13 cellular contexts compared by ENCODE assay signal in genomic region chr4:26238426-26238781, GRCh38.
DNase-seq lines count a peak whose midpoint lies in the region; ATAC-seq, FAIRE-seq and TF ChIP-seq lines count a peak whose summit lies in the region.
"Had no signal": no experiment of that assay in that cellular context is flagged by ENCODE, and none has a peak within 500 bp of the region (broad histone marks: within the 10 kb centered on the region; RNA-seq: fewer than 3 reads in every experiment).

No MANE protein-coding gene starts in this region.

- no peaks in the 10 kb centered on the region for H3K9me3 ChIP-seq in keratinocyte (ENCODE audit: control insufficient read depth, low read depth, low read length)
- H3K9me3 ChIP-seq in small intestine (ENCODE audit: control insufficient read depth, low read depth), result no peaks in the 10 kb centered on the region
- no peaks in the 10 kb centered on the region for H3K9me3 ChIP-seq in MG63
- H3K9me3 ChIP-seq: ovary had no signal

- no peaks in the 10 kb centered on the region for H3K36me3 ChIP-seq in keratinocyte (ENCODE audit: control insufficient read depth in 2 of 2, extremely low read depth in 1 of 2, insufficient read depth in 2 of 2, low read length in 2 of 2)
- H3K36me3 ChIP-seq in small intestine (ENCODE audit: control insufficient read depth in 2 of 2, insufficient read depth in 2 of 2, low read length in 2 of 2), result no peaks in the 10 kb centered on the region
- no peaks in the 10 kb centered on the region for H3K36me3 ChIP-seq in MG63
- H3K36me3 ChIP-seq: ovary had no signal

- no peaks in the 10 kb centered on the region for H3K79me2 ChIP-seq in keratinocyte (ENCODE audit: control insufficient read depth, insufficient read depth, low read length)

- no peak overlapping the region for H3K9ac ChIP-seq in keratinocyte (ENCODE audit: control insufficient read depth, extremely low read depth, insufficient read depth, low read length)

- TF ChIP-seq CTCF in keratinocyte (optimal IDR thresholded peaks at IDR 0.05 in 1 of 3, IDR thresholded peaks at IDR 0.05 in 1 of 3, conservative IDR thresholded peaks at IDR 0.05 in 1 of 3; ENCODE audit: extremely low read depth in 1 of 3, insufficient read depth in 2 of 3, low read length in 3 of 3), result no peak

- no peaks in the 10 kb centered on the region for H4K20me1 ChIP-seq in keratinocyte (ENCODE audit: control insufficient read depth, extremely low read depth, insufficient read depth, low read length)

- no peaks in the 10 kb centered on the region for H3K27me3 ChIP-seq in keratinocyte (ENCODE audit: control insufficient read depth, extremely low read depth, insufficient read depth, low read length)
- H3K27me3 ChIP-seq in small intestine (ENCODE audit: control insufficient read depth in 2 of 2, insufficient read depth in 2 of 2, low read length in 2 of 2), result no peaks in the 10 kb centered on the region
- H3K27me3 ChIP-seq in MG63, result no peaks in the 10 kb centered on the region
- H3K27me3 ChIP-seq: ovary had no signal

- H3K4me2 ChIP-seq in keratinocyte (ENCODE audit: control insufficient read depth, extremely low read depth, insufficient read depth, low read depth, low read length), result peak overlapping the region; percentile 29

- H3K27ac ChIP-seq in keratinocyte (ENCODE audit: control insufficient read depth, insufficient read depth, low read length), result no peak overlapping the region
- peak overlapping the region; percentile 81 to 93 for H3K27ac ChIP-seq in small intestine (ENCODE audit: low read depth in 1 of 2, low read length in 1 of 2)
- H3K27ac ChIP-seq: ovary had no signal

- DNase-seq in DMS79 treated with DMSO at 0.1 percent for 48 hours (lab: John Stamatoyannopoulos, UW), result peak; percentile 41
- DNase-seq in DMS79 (lab: John Stamatoyannopoulos, UW), result no peak
- peak; percentile 24 for DNase-seq in SW480 (ENCODE audit: low spot score)
- no peak for DNase-seq in keratinocyte (ENCODE audit: low read depth, low spot score)
- DNase-seq in small intestine, result peak; percentile 96
- no peak for DNase-seq in MG63
- DNase-seq: 8988T, cerebellar nuclear complex, GF-D8, MM.1S, ovary had no signal

- WGBS in small intestine, 3 donors, result 20 to 41% (median 26%) methylated on average over 4 of the region's 4 CpGs

- FAIRE-seq in keratinocyte (lab: Jason Lieb, UNC) (no peak), small intestine (lab: Jason Lieb, UNC) (no peak)

- no peaks in the 10 kb centered on the region for H3K9me1 ChIP-seq in keratinocyte (ENCODE audit: control insufficient read depth, extremely low read depth, insufficient read depth, low read length)

- H3K4me3 ChIP-seq in keratinocyte (ENCODE audit: control insufficient read depth in 2 of 3, extremely low read depth in 1 of 3, insufficient read depth in 2 of 3, low read depth in 1 of 3, low read length in 3 of 3) (no peak overlapping the region), small intestine (ENCODE audit: low read depth in 1 of 2, low read length in 2 of 2) (peak overlapping the region in 1 of 2 donors; percentile 16), MG63 (no peak overlapping the region)
- H3K4me3 ChIP-seq: ovary had no signal

- H3K4me1 ChIP-seq in keratinocyte (ENCODE audit: control insufficient read depth, extremely low read depth, insufficient read depth, low read length) (peaks cover 23% of the 10 kb centered on the region), small intestine (ENCODE audit: control insufficient read depth in 2 of 2, insufficient read depth in 1 of 2, low read depth in 1 of 2, low read length in 1 of 2) (peaks cover 0 to 2% of the 10 kb centered on the region in 2 donors)

- dilution Hi-C loops in keratinocyte (cut with MboI; ENCODE audit: extremely low pct_ligation_motif_present, low sequenced_read_pairs), result no loop called here

- ATAC-seq in HG02642 (IDR thresholded peaks at IDR 0.05; ENCODE audit: poor library complexity, unreplicated experiment) (no peak), GM21381 (IDR thresholded peaks at IDR 0.05; ENCODE audit: unreplicated experiment) (no peak)

- peak overlapping the region; percentile 52 for H2AFZ ChIP-seq in keratinocyte (ENCODE audit: control insufficient read depth, low read length)

Comparison
In these comparisons a context has a peak if more than half of its experiments do, and no peak if none do; other contexts are left out.
1. DNase-seq: peak in DMS79 treated with DMSO at 0.1 percent for 48 hours (single experiment), SW480 (single experiment) and small intestine (single experiment); none in DMS79 (single experiment), keratinocyte (single experiment) and MG63 (single experiment).